ENCODE assay signal across 1 cellular context in genomic region chr1:205998457-205999241, GRCh38.
TF ChIP-seq lines count a peak whose summit lies in the region.

No MANE protein-coding gene starts in this region.

TF ChIP-seq in HepG2, 621 proteins besides CTCF, POLR2A, EP300 and RAD21:
- no peak for TF ChIP-seq ZSCAN5A (CRISPR knock-in tag; IDR thresholded peaks at IDR 0.05; ENCODE audit: borderline replicate concordance)
- no peak for TF ChIP-seq POLR2AphosphoS5 (IDR thresholded peaks at IDR 0.05; ENCODE audit: low read depth, low read length)
- TF ChIP-seq THYN1 (CRISPR knock-in tag; IDR thresholded peaks at IDR 0.05; ENCODE audit: borderline replicate concordance, low read depth), result no peak
- TF ChIP-seq ZSCAN21 (CRISPR knock-in tag; IDR thresholded peaks at IDR 0.05; ENCODE audit: borderline replicate concordance), result no peak
- TF ChIP-seq ZNF709 (CRISPR knock-in tag; IDR thresholded peaks at IDR 0.05), result no peak
- TF ChIP-seq ZNF430 (CRISPR knock-in tag; IDR thresholded peaks at IDR 0.05), result no peak
- no peak for TF ChIP-seq TP53 (CRISPR knock-in tag; conservative IDR thresholded peaks at IDR 0.05)
- no peak for TF ChIP-seq ZFY (CRISPR knock-in tag; IDR thresholded peaks at IDR 0.05)
- TF ChIP-seq ATAD3A (CRISPR knock-in tag; IDR thresholded peaks at IDR 0.05), result no peak
- no peak for TF ChIP-seq HNRNPH1 (optimal IDR thresholded peaks at IDR 0.05; ENCODE audit: low read depth, low read length)
- TF ChIP-seq NR2C2 (CRISPR knock-in tag; IDR thresholded peaks at IDR 0.05; ENCODE audit: borderline replicate concordance), result no peak
- no peak for TF ChIP-seq ZNF558 (CRISPR knock-in tag; IDR thresholded peaks at IDR 0.05; ENCODE audit: borderline replicate concordance)
- TF ChIP-seq ZNF776 (CRISPR knock-in tag; IDR thresholded peaks at IDR 0.05), result no peak
- no peak for TF ChIP-seq TCF12 (IDR thresholded peaks at IDR 0.05)
- TF ChIP-seq TCF12 (CRISPR knock-in tag; IDR thresholded peaks at IDR 0.05), result no peak
- TF ChIP-seq ELF4 (CRISPR knock-in tag; IDR thresholded peaks at IDR 0.05; ENCODE audit: borderline replicate concordance), result no peak
- no peak for TF ChIP-seq ZBTB42 (CRISPR knock-in tag; IDR thresholded peaks at IDR 0.05)
- TF ChIP-seq MXD4 (CRISPR knock-in tag; IDR thresholded peaks at IDR 0.05), result no peak
- TF ChIP-seq MZF1 (CRISPR knock-in tag; IDR thresholded peaks at IDR 0.05; ENCODE audit: borderline replicate concordance), result no peak
- no peak for TF ChIP-seq ZEB1 (IDR thresholded peaks at IDR 0.05; ENCODE audit: insufficient replicate concordance, low read depth)
- no peak for TF ChIP-seq ZNF563 (CRISPR knock-in tag; IDR thresholded peaks at IDR 0.05)
TF ChIP-seq in HepG2: peak in this region for 0.
